15 cellular contexts compared by ENCODE assay signal in the genomic region with DNA sequence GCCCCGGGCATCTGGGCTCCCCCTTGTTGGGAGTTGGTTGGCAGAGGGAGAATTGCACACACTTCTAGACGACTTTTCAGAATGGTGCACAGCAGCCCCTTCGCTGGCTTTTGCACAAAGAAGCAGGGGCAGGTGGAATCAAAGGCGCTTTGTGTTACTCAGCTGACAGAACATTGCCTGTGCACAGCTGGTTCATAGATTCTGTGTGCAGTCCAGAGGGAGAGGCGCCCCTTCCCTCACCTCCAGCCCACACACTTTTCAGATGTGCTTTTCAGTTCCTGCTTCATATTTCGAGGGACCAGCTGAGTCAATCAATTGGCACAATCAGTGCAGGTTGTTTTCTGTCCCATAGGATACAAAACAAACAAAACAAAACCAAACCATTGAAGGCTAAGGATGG.
DNase-seq lines count a peak whose midpoint lies in the region; ATAC-seq and TF ChIP-seq lines count a peak whose summit lies in the region.
"Had no signal": no experiment of that assay in that cellular context is flagged by ENCODE, and none has a peak within 500 bp of the region (broad histone marks: within the 10 kb centered on the region; RNA-seq: fewer than 3 reads in every experiment).

No MANE protein-coding gene starts in this region.

- H3K27me3 Mint-ChIP-seq in nephron (ENCODE audit: low read depth), result no peaks in the 10 kb centered on the region

- ATAC-seq in GM18858 (IDR thresholded peaks at IDR 0.05; ENCODE audit: unreplicated experiment) (peak; percentile 85), GM21717 (IDR thresholded peaks at IDR 0.05; ENCODE audit: unreplicated experiment) (peak; percentile 77), SK-N-SH treated with all-trans-retinoic acid at 6 μM for 48 hours (no peak)
- ATAC-seq: activated T-cell treated with anti-CD3 and anti-CD28 coated beads, Interleukin-2, amount 50 U/mL, for 72 hours had no signal

- DNase-seq in NCI-H1930 (lab: John Stamatoyannopoulos, UW), result peak; percentile 55 to 65
- DNase-seq in NCI-H524 (lab: John Stamatoyannopoulos, UW), result no peak
- DNase-seq in NK-92 treated with Interleukin-12 subunit alpha and Interleukin-12 subunit beta, amount 100 ng/mL, for 24 hours (lab: John Stamatoyannopoulos, UW), result no peak
- no peak for DNase-seq in A172 (ENCODE audit: low spot score)
- DNase-seq: activated CD4-positive, alpha-beta T cell treated with anti-CD3 and anti-CD28 coated beads, Interleukin-2, amount 50 U/mL, for 4 hours; activated T-cell treated with anti-CD3 and anti-CD28 coated beads, Interleukin-2, amount 50 U/mL, for 72 hours; central memory CD4-positive, alpha-beta T cell; DMS 273 treated with DMSO at 0.1 percent for 48 hours; effector memory CD4-positive, alpha-beta T cell; NCI-H1694; ovary had no signal

- no peaks in the 10 kb centered on the region for H3K9me3 Mint-ChIP-seq in nephron

- H3K36me3 Mint-ChIP-seq in nephron (ENCODE audit: low read depth), result peaks cover under 1% of the 10 kb centered on the region

- H3K4me1 Mint-ChIP-seq in nephron, result peaks cover 49% of the 10 kb centered on the region

- no peak for TF ChIP-seq CTCF in nephron (IDR thresholded peaks at IDR 0.05; ENCODE audit: unreplicated experiment in 3 of 3)

- no peak overlapping the region for H3K4me3 Mint-ChIP-seq in nephron
- H3K4me3 Mint-ChIP-seq: activated T-cell treated with anti-CD3 and anti-CD28 coated beads, Interleukin-2, amount 50 U/mL, for 72 hours had no signal

- H3K27ac Mint-ChIP-seq in nephron, result peak overlapping the region in 2 of 3 experiments; percentile 42 to 53
- H3K27ac Mint-ChIP-seq: activated T-cell treated with anti-CD3 and anti-CD28 coated beads, Interleukin-2, amount 50 U/mL, for 72 hours had no signal

TF ChIP-seq in SK-N-SH treated with all-trans-retinoic acid at 6 μM for 48 hours, 23 proteins besides CTCF, POLR2A, EP300 and RAD21:
- TF ChIP-seq TOX (CRISPR knock-in tag; IDR thresholded peaks at IDR 0.05; ENCODE audit: borderline replicate concordance), result no peak

Comparison
In these comparisons a context has a peak if more than half of its experiments do, and no peak if none do; other contexts are left out.
1. DNase-seq: peak in NCI-H1930 (2 of 2); none in NCI-H524 (0 of 2), NK-92 treated with Interleukin-12 subunit alpha and Interleukin-12 subunit beta, amount 100 ng/mL, for 24 hours (single experiment) and A172 (single experiment).